ENCODE assay signal across 18 cellular contexts in the genomic region with DNA sequence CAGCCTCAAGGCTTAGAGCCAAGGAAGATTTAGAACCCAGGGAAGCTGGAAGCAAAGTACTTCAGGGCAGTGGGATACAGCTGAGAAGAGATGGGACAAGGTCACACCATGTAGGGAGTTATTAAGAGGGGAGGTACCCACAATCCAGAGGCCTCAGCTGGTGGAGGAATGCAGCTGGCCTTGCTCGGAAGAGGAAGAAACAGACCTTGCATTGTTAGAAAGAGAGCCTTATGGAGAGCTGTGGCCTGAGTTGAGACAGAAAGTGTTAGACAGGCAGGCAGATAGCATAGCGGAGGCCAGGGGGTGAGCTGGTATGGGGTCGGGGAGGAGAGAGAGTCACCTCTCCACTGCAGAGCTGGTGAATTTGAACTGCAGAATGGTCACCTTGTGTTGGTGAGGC.
DNase-seq lines count a peak whose midpoint lies in the region; TF ChIP-seq lines count a peak whose summit lies in the region.
"Had no signal": no experiment of that assay in that cellular context is flagged by ENCODE, and none has a peak within 500 bp of the region (broad histone marks: within the 10 kb centered on the region; RNA-seq: fewer than 3 reads in every experiment).

No MANE protein-coding gene starts in this region.

- no peaks in the 10 kb centered on the region for H3K4me1 ChIP-seq in H9 (ENCODE audit: insufficient read depth, low read length)
- H3K4me1 ChIP-seq in testis, result peaks cover 29% of the 10 kb centered on the region
- H3K4me1 ChIP-seq: SJSA1 had no signal

- H3K27ac ChIP-seq in H9 (ENCODE audit: insufficient read length, low read depth, low read length) (no peak overlapping the region), testis (peak overlapping the region; percentile 25 to 42), caudate nucleus (ENCODE audit: low read depth, low read length) (no peak overlapping the region)
- H3K27ac ChIP-seq: PC-9, SJSA1 had no signal

- TF ChIP-seq CTCF in H9 (conservative IDR thresholded peaks at IDR 0.05), result no peak
- TF ChIP-seq CTCF in chondrocyte (IDR thresholded peaks at IDR 0.05), result no peak
- no peak for TF ChIP-seq CTCF in neural crest cell (conservative IDR thresholded peaks at IDR 0.05)
- no peak for TF ChIP-seq CTCF in testis (IDR thresholded peaks at IDR 0.05)

- H4K91ac ChIP-seq in H9 (ENCODE audit: insufficient read length, low read depth, low read length), result no peak overlapping the region

- H3K23me2 ChIP-seq in H9 (ENCODE audit: insufficient read length, low read depth, low read length, poor library complexity, severe bottlenecking), result no peaks in the 10 kb centered on the region

- H3K27me3 ChIP-seq in H9 (ENCODE audit: insufficient read depth, low read length), result no peaks in the 10 kb centered on the region
- no peaks in the 10 kb centered on the region for H3K27me3 ChIP-seq in testis
- H3K27me3 ChIP-seq: SJSA1 had no signal

- no peak overlapping the region for H2BK12ac ChIP-seq in H9 (ENCODE audit: insufficient read length, low read depth, low read length)

- no peak for TF ChIP-seq POLR2A in testis (IDR thresholded peaks at IDR 0.05)

- no peaks in the 10 kb centered on the region for H3K9me3 ChIP-seq in H9 (ENCODE audit: control insufficient read depth, low read depth, low read length)
- no peaks in the 10 kb centered on the region for H3K9me3 ChIP-seq in testis
- H3K9me3 ChIP-seq: SJSA1 had no signal

- H2BK120ac ChIP-seq in H9 (ENCODE audit: low read depth, low read length, poor library complexity, severe bottlenecking), result no peak overlapping the region

- no peak overlapping the region for H4K5ac ChIP-seq in H9 (ENCODE audit: insufficient read length, low read depth, low read length)

- H3K4me3 Mint-ChIP-seq in H9, result no peak overlapping the region
- H3K4me3 Mint-ChIP-seq in chondrocyte (ENCODE audit: unreplicated experiment), result no peak overlapping the region
- no peak overlapping the region for H3K4me3 Mint-ChIP-seq in neural crest cell

- no CpG with 5 or more reads among the region's 3 CpGs for WGBS in H9 (ENCODE audit: extremely low coverage, insufficient read length, low lambda C conversion rate)
- 61 to 63% methylated on average over 3 of the region's 3 CpGs for WGBS in testis, 2 donors

- H2BK15ac ChIP-seq in H9 (ENCODE audit: low read depth, low read length), result no peak overlapping the region

- H2AFZ ChIP-seq in H9 (ENCODE audit: low read length), result no peak overlapping the region
- H2AFZ ChIP-seq: PC-9 had no signal

- no peak overlapping the region for H3K23ac ChIP-seq in H9 (ENCODE audit: insufficient read length, low read depth, low read length)

- H3K9me3 Mint-ChIP-seq in H9 (no peaks in the 10 kb centered on the region; a peak in 1 of 5 replicates), chondrocyte (ENCODE audit: low read depth) (no peaks in the 10 kb centered on the region), neural crest cell (peaks cover 2% of the 10 kb centered on the region)

- no peak overlapping the region for H3K4ac ChIP-seq in H9 (ENCODE audit: low read depth, low read length)

- intact Hi-C loops in testis (cut with DNase I; ENCODE audit: low total_unique reads), result no loop called here

- DNase-seq in H9, result no peak
- DNase-seq in chondrocyte (ENCODE audit: low spot score), result no peak
- DNase-seq in neural crest cell (ENCODE audit: low read depth, low spot score), result no peak
- peak; percentile 43 for DNase-seq in testis
- DNase-seq in NOMO-1 (lab: John Stamatoyannopoulos, UW; ENCODE audit: unreplicated experiment in 2 of 2), result no peak
- no peak for DNase-seq in DMS 273 (lab: John Stamatoyannopoulos, UW; ENCODE audit: unreplicated experiment)
- DNase-seq in caudate nucleus (lab: John Stamatoyannopoulos, UW), result no peak
- DNase-seq: KBM-7; MV-4-11; NCI-H1105; NCI-H146; NCI-H2029 treated with DMSO at 0.1 percent for 48 hours; NCI-H446 treated with DMSO at 0.1 percent for 48 hours; NCI-H526; NCI-H82; NK-92 treated with Interleukin-12 subunit alpha and Interleukin-12 subunit beta, amount 100 ng/mL, for 24 hours; PC-9 had no signal

- H3T11ph ChIP-seq in H9 (ENCODE audit: low read length), result no peak overlapping the region

- H4K20me1 ChIP-seq in H9 (ENCODE audit: control insufficient read depth, insufficient read depth, insufficient read length), result no peaks in the 10 kb centered on the region

- no peaks in the 10 kb centered on the region for H3K79me1 ChIP-seq in H9 (ENCODE audit: insufficient read depth, low read depth, low read length, poor library complexity, severe bottlenecking)

- H3K56ac ChIP-seq in H9 (ENCODE audit: insufficient read length, low read depth, low read length), result no peak overlapping the region

- no peaks in the 10 kb centered on the region for H3K36me3 ChIP-seq in testis (ENCODE audit: low read depth, missing control alignments)
- H3K36me3 ChIP-seq: SJSA1 had no signal

- H3K4me1 Mint-ChIP-seq in H9 (no peaks in the 10 kb centered on the region), chondrocyte (ENCODE audit: low read depth) (peaks cover 5% of the 10 kb centered on the region), neural crest cell (peaks cover 25% of the 10 kb centered on the region)

- no peak overlapping the region for H4K8ac ChIP-seq in H9 (replicated peaks; ENCODE audit: insufficient read length, low read depth, low read length)

- no peak overlapping the region for H2AK5ac ChIP-seq in H9 (ENCODE audit: insufficient read length, low read length)

- H2BK5ac ChIP-seq in H9 (ENCODE audit: insufficient read length, low read length), result no peak overlapping the region

- no peak overlapping the region for H3K18ac ChIP-seq in H9 (ENCODE audit: insufficient read length, low read depth, low read length)

- no peak overlapping the region for H3K9ac ChIP-seq in H9 (ENCODE audit: extremely low read depth, insufficient read length, low read length)

- H3K36me3 Mint-ChIP-seq in H9 (ENCODE audit: insufficient read depth in 1 of 3, low read depth in 3 of 3) (no peaks in the 10 kb centered on the region), chondrocyte (ENCODE audit: low read depth) (no peaks in the 10 kb centered on the region), neural crest cell (ENCODE audit: low read depth) (no peaks in the 10 kb centered on the region)

- H3K4me3 ChIP-seq in testis, result no peak overlapping the region
- H3K4me3 ChIP-seq: PC-9, SJSA1 had no signal

- H3K27ac Mint-ChIP-seq in H9, result no peak overlapping the region
- peak overlapping the region; percentile 10 for H3K27ac Mint-ChIP-seq in chondrocyte (ENCODE audit: unreplicated experiment)
- H3K27ac Mint-ChIP-seq in neural crest cell (ENCODE audit: unreplicated experiment), result peak overlapping the region; percentile 92

- no peak overlapping the region for H2BK20ac ChIP-seq in H9 (ENCODE audit: low read depth, low read length, poor library complexity, severe bottlenecking)

- no peak overlapping the region for H3K4me2 ChIP-seq in H9 (ENCODE audit: insufficient read depth, insufficient read length, low read length)
- H3K4me2 ChIP-seq: PC-9 had no signal

- H3K79me2 ChIP-seq in H9 (ENCODE audit: insufficient read depth, low read length), result no peaks in the 10 kb centered on the region

- H3K14ac ChIP-seq in H9 (ENCODE audit: insufficient read depth, low read length), result 0 out of 2 replicates have a peak overlapping the region, but pooled peaks have one; percentile 31

- H3K27me3 Mint-ChIP-seq in H9 (ENCODE audit: low read depth) (peaks cover 4% of the 10 kb centered on the region), chondrocyte (ENCODE audit: low read depth) (no peaks in the 10 kb centered on the region), neural crest cell (ENCODE audit: low read depth) (no peaks in the 10 kb centered on the region)

Comparison
In these comparisons a context has a peak if more than half of its experiments do, and no peak if none do; other contexts are left out.
1. H3K27ac ChIP-seq: peak in testis (2 of 2); none in H9 (single experiment) and caudate nucleus (single experiment).
2. H3K27ac Mint-ChIP-seq: peak in chondrocyte (single experiment) and neural crest cell (single experiment); none in H9 (0 of 3).